1 cellular context compared by ENCODE assay signal in genomic region chr19:47305309-47305751, GRCh38.
TF ChIP-seq lines count a peak whose summit lies in the region.

No MANE protein-coding gene starts in this region.

TF ChIP-seq in HepG2, 621 proteins besides CTCF, POLR2A, EP300 and RAD21 (continued from another document and continues in another):
- TF ChIP-seq ZNF503 (CRISPR knock-in tag; IDR thresholded peaks at IDR 0.05) (no peak), PRDM10 (CRISPR knock-in tag; IDR thresholded peaks at IDR 0.05; ENCODE audit: low read depth) (peak; percentile 70), ZNF713 (CRISPR knock-in tag; IDR thresholded peaks at IDR 0.05) (no peak), FOXP4 (CRISPR knock-in tag; IDR thresholded peaks at IDR 0.05) (0 out of 2 replicates have a peak, but pooled peaks have one; percentile 25), MATR3 (CRISPR knock-in tag; IDR thresholded peaks at IDR 0.05) (no peak), CCDC6 (CRISPR knock-in tag; IDR thresholded peaks at IDR 0.05) (0 out of 2 replicates have a peak, but pooled peaks have one; percentile 32), TFDP2 (CRISPR knock-in tag; IDR thresholded peaks at IDR 0.05) (peak; percentile 52; the same call in 1 of the 2 replicates), SALL1 (CRISPR knock-in tag; IDR thresholded peaks at IDR 0.05) (peak; percentile 68), YEATS4 (CRISPR knock-in tag; IDR thresholded peaks at IDR 0.05; ENCODE audit: borderline replicate concordance) (no peak), ZNF614 (CRISPR knock-in tag; IDR thresholded peaks at IDR 0.05; ENCODE audit: borderline replicate concordance) (0 out of 2 replicates have a peak, but pooled peaks have one; percentile 70), GABPA (IDR thresholded peaks at IDR 0.05; ENCODE audit: low read depth, low read length) (no peak), GABPA (CRISPR knock-in tag; IDR thresholded peaks at IDR 0.05; ENCODE audit: low read depth) (peak; percentile 59; the same call in 1 of the 2 replicates), SATB2 (CRISPR knock-in tag; IDR thresholded peaks at IDR 0.05) (no peak), ZNF318 (CRISPR knock-in tag; IDR thresholded peaks at IDR 0.05) (no peak), PHF8 (CRISPR knock-in tag; IDR thresholded peaks at IDR 0.05) (no peak), ZBTB7B (CRISPR knock-in tag; IDR thresholded peaks at IDR 0.05) (no peak), NFE2L2 (IDR thresholded peaks at IDR 0.05; ENCODE audit: low read length) (no peak), ZNF484 (CRISPR knock-in tag; IDR thresholded peaks at IDR 0.05; ENCODE audit: borderline replicate concordance, low read depth) (no peak), KLF16 (CRISPR knock-in tag; IDR thresholded peaks at IDR 0.05) (no peak; a peak in 1 of 4 replicates), SP140L (CRISPR knock-in tag; IDR thresholded peaks at IDR 0.05; ENCODE audit: borderline replicate concordance) (no peak), MED1 (CRISPR knock-in tag; IDR thresholded peaks at IDR 0.05) (peak; percentile 66), ZNF792 (CRISPR knock-in tag; IDR thresholded peaks at IDR 0.05) (0 out of 2 replicates have a peak, but pooled peaks have one; percentile 24), PHF20 (CRISPR knock-in tag; IDR thresholded peaks at IDR 0.05) (no peak), MAFK (conservative IDR thresholded peaks at IDR 0.05 in 1 of 2, IDR thresholded peaks at IDR 0.05 in 1 of 2; ENCODE audit: low read length in 2 of 2) (peak in 1 of 2 experiments; percentile 20; a peak in 1 of 4 replicates), ZNF276 (CRISPR knock-in tag; IDR thresholded peaks at IDR 0.05; ENCODE audit: low read depth) (no peak), HNRNPLL (IDR thresholded peaks at IDR 0.05; ENCODE audit: low read depth, low read length, poor library complexity, severe bottlenecking) (peak; percentile 99), PPARG (CRISPR knock-in tag; conservative IDR thresholded peaks at IDR 0.05) (peak; percentile 33; the same call in 1 of the 2 replicates), ZNF441 (CRISPR knock-in tag; IDR thresholded peaks at IDR 0.05; ENCODE audit: borderline replicate concordance) (peak; percentile 27; the same call in 1 of the 2 replicates), IKZF4 (CRISPR knock-in tag; IDR thresholded peaks at IDR 0.05; ENCODE audit: borderline replicate concordance, low read depth, not compliant biosample characterization) (no peak), CBX5 (CRISPR knock-in tag; IDR thresholded peaks at IDR 0.05; ENCODE audit: borderline replicate concordance) (peak; percentile 56; the same call in 1 of the 2 replicates), DRAP1 (CRISPR knock-in tag; IDR thresholded peaks at IDR 0.05) (0 out of 2 replicates have a peak, but pooled peaks have one; percentile 21), JARID2 (CRISPR knock-in tag; IDR thresholded peaks at IDR 0.05; ENCODE audit: insufficient replicate concordance) (no peak), HOXA5 (CRISPR knock-in tag; IDR thresholded peaks at IDR 0.05) (0 out of 2 replicates have a peak, but pooled peaks have one; percentile 11), ZNF124 (CRISPR knock-in tag; IDR thresholded peaks at IDR 0.05) (no peak), ZNF816 (CRISPR knock-in tag; IDR thresholded peaks at IDR 0.05; ENCODE audit: borderline replicate concordance) (0 out of 2 replicates have a peak, but pooled peaks have one; percentile 49), ZMYM2 (CRISPR knock-in tag; IDR thresholded peaks at IDR 0.05) (peak; percentile 20; the same call in 1 of the 2 replicates), MYC (CRISPR knock-in tag; IDR thresholded peaks at IDR 0.05; ENCODE audit: borderline replicate concordance) (peak; percentile 90), HOMEZ (CRISPR knock-in tag; IDR thresholded peaks at IDR 0.05; ENCODE audit: low read depth) (0 out of 2 replicates have a peak, but pooled peaks have one; percentile 14), ZNF207 (IDR thresholded peaks at IDR 0.05; ENCODE audit: borderline replicate concordance) (no peak), ARNT (IDR thresholded peaks at IDR 0.05) (no peak)
